ENCODE assay signal across 1 cellular context in the genomic region with DNA sequence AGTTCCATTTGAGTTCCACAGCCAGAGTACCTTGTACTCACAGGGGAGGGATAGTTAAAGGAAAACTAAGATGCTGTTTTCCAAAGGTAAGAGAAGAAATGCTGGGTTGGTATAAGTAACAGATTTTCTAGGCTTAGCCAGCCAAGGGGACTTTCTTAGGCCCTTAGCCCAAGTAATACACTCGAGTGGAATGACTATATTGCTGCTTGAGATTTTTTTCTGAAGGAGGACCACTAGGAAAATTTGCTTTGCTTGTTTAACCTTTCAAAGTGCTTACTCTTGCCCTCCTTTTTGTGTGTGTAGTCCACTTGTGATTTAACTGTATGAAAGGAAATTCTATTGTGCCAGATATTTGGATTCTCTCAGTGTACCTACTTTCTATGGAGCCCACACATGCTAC.
TF ChIP-seq lines count a peak whose summit lies in the region.

No MANE protein-coding gene starts in this region.

TF ChIP-seq in H1, 55 proteins besides CTCF, POLR2A, EP300 and RAD21:
- TF ChIP-seq TAF1 (IDR thresholded peaks at IDR 0.05; ENCODE audit: low read depth, low read length), result no peak
- TF ChIP-seq RBBP5 (IDR thresholded peaks at IDR 0.05; ENCODE audit: borderline replicate concordance, low read depth, low read length), result no peak
- TF ChIP-seq RXRA (IDR thresholded peaks at IDR 0.05; ENCODE audit: insufficient read depth, low read depth, low read length), result no peak
- TF ChIP-seq SRF (IDR thresholded peaks at IDR 0.05; ENCODE audit: low read depth, low read length), result no peak
- TF ChIP-seq TBP (IDR thresholded peaks at IDR 0.05; ENCODE audit: low read depth, low read length), result no peak
- TF ChIP-seq CHD2 (IDR thresholded peaks at IDR 0.05; ENCODE audit: low read length), result no peak
- TF ChIP-seq TEAD4 (IDR thresholded peaks at IDR 0.05; ENCODE audit: low read depth, low read length), result no peak
- no peak for TF ChIP-seq SIRT6 (IDR thresholded peaks at IDR 0.05; ENCODE audit: low read length)
- no peak for TF ChIP-seq CBX8 (IDR thresholded peaks at IDR 0.05; ENCODE audit: borderline replicate concordance, low read depth, low read length)
- TF ChIP-seq RNF2 (IDR thresholded peaks at IDR 0.05; ENCODE audit: borderline replicate concordance, low read depth, low read length, missing control alignments, poor library complexity, severe bottlenecking), result no peak
- TF ChIP-seq, protein P1, sequence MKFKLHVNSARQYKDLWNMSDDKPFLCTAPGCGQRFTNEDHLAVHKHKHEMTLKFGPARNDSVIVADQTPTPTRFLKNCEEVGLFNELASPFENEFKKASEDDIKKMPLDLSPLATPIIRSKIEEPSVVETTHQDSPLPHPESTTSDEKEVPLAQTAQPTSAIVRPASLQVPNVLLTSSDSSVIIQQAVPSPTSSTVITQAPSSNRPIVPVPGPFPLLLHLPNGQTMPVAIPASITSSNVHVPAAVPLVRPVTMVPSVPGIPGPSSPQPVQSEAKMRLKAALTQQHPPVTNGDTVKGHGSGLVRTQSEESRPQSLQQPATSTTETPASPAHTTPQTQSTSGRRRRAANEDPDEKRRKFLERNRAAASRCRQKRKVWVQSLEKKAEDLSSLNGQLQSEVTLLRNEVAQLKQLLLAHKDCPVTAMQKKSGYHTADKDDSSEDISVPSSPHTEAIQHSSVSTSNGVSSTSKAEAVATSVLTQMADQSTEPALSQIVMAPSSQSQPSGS (IDR thresholded peaks at IDR 0.05; ENCODE audit: low read length), result no peak
- TF ChIP-seq JUND (IDR thresholded peaks at IDR 0.05; ENCODE audit: low read length), result no peak
